ENCODE assay signal across 29 cellular contexts in genomic region chr3:12201813-12202212, GRCh38.
"Had no signal": no experiment of that assay in that cellular context is flagged by ENCODE, and none has a peak within 500 bp of the region (broad histone marks: within the 10 kb centered on the region; RNA-seq: fewer than 3 reads in every experiment).

No MANE protein-coding gene starts in this region.

- H3K9me3 ChIP-seq: stomach, suprapubic skin, testis, thoracic aorta, thyroid gland, tibial artery, transverse colon, upper lobe of left lung, upper lobe of right lung, uterus, vagina had no signal

- H3K27ac Mint-ChIP-seq: stimulated activated effector memory CD8-positive, alpha-beta T cell treated with anti-CD3 and anti-CD28 coated beads, Interleukin-12 subunit alpha, Interleukin-12 subunit beta, amount 100 ng/mL, for 72 hours; stimulated activated memory B cell treated with anti-CD40 and anti-IgM and Interleukin-4, amounts not matched to agents 10 μg/mL and 1 μg/mL and 100 μg/mL, for 72 hours; stimulated activated naive B cell treated with anti-CD40 and anti-IgM and Interleukin-4, amounts not matched to agents 10 μg/mL and 1 μg/mL and 100 μg/mL, for 72 hours; stimulated activated naive CD8-positive, alpha-beta T cell treated with anti-CD3 and anti-CD28 coated beads, Interleukin-15, amount 100 ng/mL, for 72 hours; stimulated activated naive CD8-positive, alpha-beta T cell treated with anti-CD3 and anti-CD28 coated beads, Interleukin-15, Interleukin-2, amounts not matched to agents 100 ng/mL and 50 ng/mL, for 24 hours; type B pancreatic cell had no signal

- ATAC-seq: stimulated activated effector memory CD8-positive, alpha-beta T cell treated with anti-CD3 and anti-CD28 coated beads, Interleukin-12 subunit alpha, Interleukin-12 subunit beta, amount 100 ng/mL, for 72 hours; stimulated activated memory B cell treated with anti-CD40 and anti-IgM and Interleukin-4, amounts not matched to agents 10 μg/mL and 1 μg/mL and 100 μg/mL, for 72 hours; stimulated activated naive B cell treated with anti-CD40 and anti-IgM and Interleukin-4, amounts not matched to agents 10 μg/mL and 1 μg/mL and 100 μg/mL, for 72 hours; stimulated activated naive CD8-positive, alpha-beta T cell treated with anti-CD3 and anti-CD28 coated beads, Interleukin-15, amount 100 ng/mL, for 72 hours; stimulated activated naive CD8-positive, alpha-beta T cell treated with anti-CD3 and anti-CD28 coated beads, Interleukin-15, Interleukin-2, amounts not matched to agents 100 U/mL and 50 U/mL, for 24 hours; upper lobe of right lung had no signal

- H3K4me3 Mint-ChIP-seq: stimulated activated effector memory CD8-positive, alpha-beta T cell treated with anti-CD3 and anti-CD28 coated beads, Interleukin-12 subunit alpha, Interleukin-12 subunit beta, amount 100 ng/mL, for 72 hours; stimulated activated memory B cell treated with anti-CD40 and anti-IgM and Interleukin-4, amounts not matched to agents 10 μg/mL and 1 μg/mL and 100 μg/mL, for 72 hours; stimulated activated naive B cell treated with anti-CD40 and anti-IgM and Interleukin-4, amounts not matched to agents 10 μg/mL and 1 μg/mL and 100 μg/mL, for 72 hours; stimulated activated naive CD8-positive, alpha-beta T cell treated with anti-CD3 and anti-CD28 coated beads, Interleukin-15, amount 100 ng/mL, for 72 hours; stimulated activated naive CD8-positive, alpha-beta T cell treated with anti-CD3 and anti-CD28 coated beads, Interleukin-15, Interleukin-2, amounts not matched to agents 100 ng/mL and 50 ng/mL, for 24 hours; type B pancreatic cell had no signal

- H3K27me3 ChIP-seq: stomach, testis, thyroid gland, tibial artery, tibial nerve, transverse colon, upper lobe of left lung, upper lobe of right lung, uterus, vagina had no signal

- H3K27me3 Mint-ChIP-seq: type B pancreatic cell had no signal

- DNase-seq: stimulated activated CD4-positive, alpha-beta T cell treated with anti-CD3 and anti-CD28 coated beads, Interleukin-2, amount 100 ng/mL, for 48 hours; stimulated activated CD4-positive, alpha-beta T cell treated with anti-CD3 and anti-CD28 coated beads, Interleukin-4, amount 100 ng/mL, for 1 hour; stimulated activated CD4-positive, alpha-beta T cell treated with anti-CD3 and anti-CD28 coated beads, Interleukin-4, amount 100 ng/mL, for 24 hours; stimulated activated CD4-positive, alpha-beta T cell treated with anti-CD3 and anti-CD28 coated beads, Interleukin-4, amount 100 ng/mL, for 4 hours; stimulated activated CD8-positive, alpha-beta memory T cell treated with anti-CD3 and anti-CD28 coated beads, Interleukin-4, amount 100 ng/mL, for 48 hours; stimulated activated naive B cell treated with anti-CD40 and anti-IgM and Interleukin-4, amounts not matched to agents 10 μg/mL and 1 μg/mL and 100 μg/mL, for 72 hours; stimulated activated naive CD4-positive, alpha-beta T cell; stimulated activated naive CD4-positive, alpha-beta T cell treated with Interleukin-2 at 50 U/mL for 16 hours; stimulated activated naive CD8-positive, alpha-beta T cell treated with anti-CD3 and anti-CD28 coated beads, Interleukin-15, amount 100 ng/mL, for 72 hours; stimulated activated naive CD8-positive, alpha-beta T cell treated with anti-CD3 and anti-CD28 coated beads, Interleukin-15, Interleukin-2, amounts not matched to agents 100 U/mL and 50 U/mL, for 24 hours; stomach; substantia nigra; testis; thyroid gland; tibial artery; transverse colon; trophoblast cell; upper lobe of left lung; upper lobe of right lung; uterus had no signal

- H3K4me1 ChIP-seq: suprapubic skin, testis, thyroid gland, tibial nerve, upper lobe of left lung, upper lobe of right lung, uterus had no signal

- H3K36me3 ChIP-seq: stomach, suprapubic skin, thoracic aorta, thyroid gland, tibial artery, tibial nerve, transverse colon, upper lobe of left lung, upper lobe of right lung, uterus, vagina had no signal

- H3K36me3 Mint-ChIP-seq: stimulated activated effector memory CD8-positive, alpha-beta T cell treated with anti-CD3 and anti-CD28 coated beads, Interleukin-12 subunit alpha, Interleukin-12 subunit beta, amount 100 ng/mL, for 72 hours; stimulated activated memory B cell treated with anti-CD40 and anti-IgM and Interleukin-4, amounts not matched to agents 10 μg/mL and 1 μg/mL and 100 μg/mL, for 72 hours; stimulated activated naive B cell treated with anti-CD40 and anti-IgM and Interleukin-4, amounts not matched to agents 10 μg/mL and 1 μg/mL and 100 μg/mL, for 72 hours; type B pancreatic cell had no signal

- H3K27ac ChIP-seq: stomach, suprapubic skin, testis, thoracic aorta, thyroid gland, tibial artery, tibial nerve, transverse colon, upper lobe of left lung, upper lobe of right lung, uterus, vagina had no signal

- H3K9me3 Mint-ChIP-seq: stimulated activated effector memory CD8-positive, alpha-beta T cell treated with anti-CD3 and anti-CD28 coated beads, Interleukin-12 subunit alpha, Interleukin-12 subunit beta, amount 100 ng/mL, for 72 hours; stimulated activated memory B cell treated with anti-CD40 and anti-IgM and Interleukin-4, amounts not matched to agents 10 μg/mL and 1 μg/mL and 100 μg/mL, for 72 hours; stimulated activated naive CD8-positive, alpha-beta T cell treated with anti-CD3 and anti-CD28 coated beads, Interleukin-15, amount 100 ng/mL, for 72 hours; stimulated activated naive CD8-positive, alpha-beta T cell treated with anti-CD3 and anti-CD28 coated beads, Interleukin-15, Interleukin-2, amounts not matched to agents 100 ng/mL and 50 ng/mL, for 24 hours; type B pancreatic cell had no signal

- FAIRE-seq: urothelium cell line had no signal

- H3K4me3 ChIP-seq: stomach, suprapubic skin, testis, thoracic aorta, thyroid gland, tibial artery, tibial nerve, transverse colon, upper lobe of left lung, upper lobe of right lung, uterus, vagina had no signal
